In genomic region chr3:149224736-149225594, GRCh38 we compare ENCODE assay signal across 9 cellular contexts. TPM values are rescaled to one million over a fixed set of nuclear protein-coding genes. Genes with fewer than 3 reads are reported as not detected.
DNase-seq lines count a peak whose midpoint lies in the region; ATAC-seq and TF ChIP-seq lines count a peak whose summit lies in the region.
"Had no signal": no experiment of that assay in that cellular context is flagged by ENCODE, and none has a peak within 500 bp of the region (broad histone marks: within the 10 kb centered on the region; RNA-seq: fewer than 3 reads in every experiment).

No MANE protein-coding gene starts in this region.

- H3K36me3 Mint-ChIP-seq in activated CD8-positive, alpha-beta T cell treated with anti-CD3 and anti-CD28 coated beads, Interleukin-2, amount 10 ng/mL, durations not matched to agents 7 days and 5 days (ENCODE audit: low read depth), result peaks cover 2% of the 10 kb centered on the region

- peak; percentile 99 for ATAC-seq in GM21717 (IDR thresholded peaks at IDR 0.05; ENCODE audit: unreplicated experiment)
- ATAC-seq in activated CD8-positive, alpha-beta T cell treated with anti-CD3 and anti-CD28 coated beads, Interleukin-2, amount 10 ng/mL, durations not matched to agents 7 days and 5 days, result peak; percentile 89

- peaks cover 4% of the 10 kb centered on the region for H3K27me3 Mint-ChIP-seq in activated CD8-positive, alpha-beta T cell treated with anti-CD3 and anti-CD28 coated beads, Interleukin-2, amount 10 ng/mL, durations not matched to agents 7 days and 5 days (ENCODE audit: low read depth)

- H3K4me3 ChIP-seq in GM12865 (ENCODE audit: low read depth, low read length) (peak overlapping the region; percentile 58), foreskin fibroblast (ENCODE audit: low read depth in 1 of 2, low read length in 2 of 2) (peak overlapping the region; percentile 13 to 38)

- no peak for TF ChIP-seq EP300 in Ishikawa (IDR thresholded peaks at IDR 0.05; ENCODE audit: borderline replicate concordance)

- DNase-seq in GM12865 (ENCODE audit: low read depth) (peak; percentile 90), foreskin fibroblast (peak; percentile 63 to 75), pulmonary artery endothelial cell (ENCODE audit: low read depth, low spot score) (peak; percentile 78), SHP77 treated with DMSO at 0.1 percent for 48 hours (lab: John Stamatoyannopoulos, UW) (no peak), NCI-H187 treated with DMSO at 0.1 percent for 48 hours (lab: John Stamatoyannopoulos, UW) (no peak)
- peak; percentile 42 for DNase-seq in activated CD8-positive, alpha-beta T cell treated with anti-CD3 and anti-CD28 coated beads, Interleukin-2, amount 10 ng/mL, durations not matched to agents 7 days and 5 days

- no peak for TF ChIP-seq RAD21 in Ishikawa (IDR thresholded peaks at IDR 0.05; ENCODE audit: low read depth)

- H3K9me3 Mint-ChIP-seq in activated CD8-positive, alpha-beta T cell treated with anti-CD3 and anti-CD28 coated beads, Interleukin-2, amount 10 ng/mL, durations not matched to agents 7 days and 5 days (ENCODE audit: insufficient read depth), result no peaks in the 10 kb centered on the region

- H3K4me3 Mint-ChIP-seq in activated CD8-positive, alpha-beta T cell treated with anti-CD3 and anti-CD28 coated beads, Interleukin-2, amount 10 ng/mL, durations not matched to agents 7 days and 5 days, result peak overlapping the region; percentile 69

- H3K4me1 Mint-ChIP-seq in activated CD8-positive, alpha-beta T cell treated with anti-CD3 and anti-CD28 coated beads, Interleukin-2, amount 10 ng/mL, durations not matched to agents 7 days and 5 days (ENCODE audit: low read depth), result peaks cover 25% of the 10 kb centered on the region

- no peak for TF ChIP-seq CTCF in GM12865 (IDR thresholded peaks at IDR 0.05; ENCODE audit: insufficient read depth, low read depth, low read length, missing control alignments)
- no peak for TF ChIP-seq CTCF in foreskin fibroblast (IDR thresholded peaks at IDR 0.05; ENCODE audit: low read depth, low read length)

- POLR2A ChIA-PET in activated CD8-positive, alpha-beta T cell treated with anti-CD3 and anti-CD28 coated beads, Interleukin-2, amount 10 ng/mL, durations not matched to agents 7 days and 5 days (lab: Charles Lee), result no interaction called here

- peak overlapping the region; percentile 62 for H3K27ac Mint-ChIP-seq in activated CD8-positive, alpha-beta T cell treated with anti-CD3 and anti-CD28 coated beads, Interleukin-2, amount 10 ng/mL, durations not matched to agents 7 days and 5 days

- CTCF ChIA-PET in activated CD8-positive, alpha-beta T cell treated with anti-CD3 and anti-CD28 coated beads, Interleukin-2, amount 10 ng/mL, durations not matched to agents 7 days and 5 days (lab: Charles Lee), result interaction anchor here (1.5 to 1.7 kb wide), 2 partner anchors 104 to 270 kb away, joined by 4 to 6 read pairs; no protein-coding TSS in a partner anchor

TF ChIP-seq in Ishikawa, 13 proteins besides CTCF, POLR2A, EP300 and RAD21:
- TF ChIP-seq NFIC (IDR thresholded peaks at IDR 0.05) (no peak), EGR1 (IDR thresholded peaks at IDR 0.05) (no peak), TEAD4 (IDR thresholded peaks at IDR 0.05) (no peak), CEBPB (IDR thresholded peaks at IDR 0.05) (0 out of 2 replicates have a peak, but pooled peaks have one; percentile 3), CREB1 (IDR thresholded peaks at IDR 0.05; ENCODE audit: low read depth) (no peak)

RNA-seq across cellular contexts. Expression of gene CP, which starts 3.3 kb away (rescaled TPM):
- not detected for total RNA-seq in activated CD8-positive, alpha-beta T cell treated with anti-CD3 and anti-CD28 coated beads, Interleukin-2, amount 10 ng/mL, durations not matched to agents 7 days and 5 days
- total RNA-seq in pulmonary artery endothelial cell, result 0.13 and 0.99 TPM in 2 replicates
- total RNA-seq: frontal cortex had no signal

Comparison
In these comparisons a context has a peak if more than half of its experiments do, and no peak if none do; other contexts are left out.
1. DNase-seq: peak in GM12865 (single experiment), activated CD8-positive, alpha-beta T cell treated with anti-CD3 and anti-CD28 coated beads, Interleukin-2, amount 10 ng/mL, durations not matched to agents 7 days and 5 days (single experiment), foreskin fibroblast (2 of 2) and pulmonary artery endothelial cell (single experiment); none in SHP77 treated with DMSO at 0.1 percent for 48 hours (single experiment) and NCI-H187 treated with DMSO at 0.1 percent for 48 hours (single experiment).